In the genomic region with DNA sequence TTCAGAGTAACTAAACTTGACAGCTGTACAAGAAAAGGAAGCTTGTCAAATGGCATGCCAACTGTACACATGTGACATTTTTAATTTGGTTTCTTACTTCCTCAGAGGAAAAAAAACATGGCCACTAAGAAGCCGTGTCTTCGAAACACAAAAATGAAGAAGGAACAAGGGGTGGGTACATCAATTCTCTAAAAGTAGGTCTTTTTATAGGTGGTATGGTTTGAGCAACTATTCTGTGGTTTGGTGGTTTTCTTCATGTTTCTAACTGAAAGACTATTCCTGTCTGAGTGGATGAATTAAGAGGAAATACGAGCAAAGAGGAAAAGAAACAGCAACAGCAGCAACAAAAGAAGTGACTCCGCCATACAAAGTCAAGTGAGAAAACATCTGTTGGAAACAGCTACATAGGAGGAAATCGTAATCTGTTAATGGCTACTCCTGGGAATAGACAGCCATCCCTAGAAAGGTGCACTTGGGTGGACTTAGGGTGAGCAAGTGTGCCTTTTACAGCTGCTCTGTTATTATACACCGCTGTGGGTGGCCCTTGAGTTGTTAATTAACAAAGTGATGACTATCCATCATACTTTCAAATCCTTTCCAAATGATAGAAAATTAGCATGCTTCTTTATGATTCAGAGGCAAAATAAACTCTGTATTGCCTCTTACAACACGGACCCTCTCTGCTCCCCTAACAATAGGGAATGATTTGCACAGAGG, we compare ENCODE assay signal across 11 cellular contexts.
DNase-seq lines count a peak whose midpoint lies in the region; ATAC-seq and TF ChIP-seq lines count a peak whose summit lies in the region.
"Had no signal": no experiment of that assay in that cellular context is flagged by ENCODE, and none has a peak within 500 bp of the region (broad histone marks: within the 10 kb centered on the region; RNA-seq: fewer than 3 reads in every experiment).

No MANE protein-coding gene starts in this region.

- ATAC-seq in natural killer cell treated with Interleukin-12 subunit alpha and Interleukin-12 subunit beta and Interleukin-15 and Interleukin-18, amount 100 ng/mL, for 72 hours = no peak
- no peak for ATAC-seq in natural killer cell
- ATAC-seq in activated B cell treated with CpG ODN at 0.5 μM for 24 hours (ENCODE audit: low read depth) = peak; percentile 14
- ATAC-seq in upper lobe of left lung (ENCODE audit: low FRiP score in 2 of 2) = peak; percentile 49 to 66
- no peak for ATAC-seq in activated T-cell treated with anti-CD3 and anti-CD28 coated beads, Interleukin-2, amount 50 U/mL, for 72 hours (replicated peaks in 1 of 2)
- ATAC-seq: mucosa of descending colon had no signal

- H3K4me3 Mint-ChIP-seq in natural killer cell treated with Interleukin-12 subunit alpha and Interleukin-12 subunit beta and Interleukin-15 and Interleukin-18, amount 100 ng/mL, for 72 hours = peak overlapping the region; percentile 8
- H3K4me3 Mint-ChIP-seq in natural killer cell (no peak overlapping the region), activated B cell treated with CpG ODN at 0.5 μM for 24 hours (peak overlapping the region; percentile 42)
- H3K4me3 Mint-ChIP-seq in activated T-cell treated with anti-CD3 and anti-CD28 coated beads, Interleukin-2, amount 50 U/mL, for 72 hours = peak overlapping the region in 1 of 2 donors; percentile 11

- CTCF ChIA-PET in activated B cell treated with CpG ODN at 0.5 μM for 24 hours (lab: Charles Lee) = no interaction called here

- no peak for TF ChIP-seq CTCF in natural killer cell (IDR thresholded peaks at IDR 0.05)
- no peak for TF ChIP-seq CTCF in activated B cell treated with CpG ODN at 0.5 μM for 24 hours (IDR thresholded peaks at IDR 0.05)
- no peak for TF ChIP-seq CTCF in upper lobe of left lung (IDR thresholded peaks at IDR 0.05)

- H3K4me3 ChIP-seq in upper lobe of left lung (no peak overlapping the region), Karpas-422 (ENCODE audit: low read length) (no peak overlapping the region)
- H3K4me3 ChIP-seq: mucosa of descending colon had no signal

- WGBS in upper lobe of left lung, 2 donors = 39 to 42% methylated on average over 7 of the region's 7 CpGs

- no peaks in the 10 kb centered on the region for H3K27me3 Mint-ChIP-seq in natural killer cell treated with Interleukin-12 subunit alpha and Interleukin-12 subunit beta and Interleukin-15 and Interleukin-18, amount 100 ng/mL, for 72 hours
- H3K27me3 Mint-ChIP-seq in natural killer cell (ENCODE audit: low read depth in 2 of 2) (no peaks in the 10 kb centered on the region), activated B cell treated with CpG ODN at 0.5 μM for 24 hours (no peaks in the 10 kb centered on the region)
- no peaks in the 10 kb centered on the region for H3K27me3 Mint-ChIP-seq in activated T-cell treated with anti-CD3 and anti-CD28 coated beads, Interleukin-2, amount 50 U/mL, for 72 hours (ENCODE audit: low read depth)

- H3K27me3 ChIP-seq in upper lobe of left lung = no peaks in the 10 kb centered on the region
- no peaks in the 10 kb centered on the region for H3K27me3 ChIP-seq in Karpas-422 (ENCODE audit: low read length)

- H3K4me2 ChIP-seq in Karpas-422 (ENCODE audit: low read depth, low read length, poor library complexity, severe bottlenecking) = no peak overlapping the region

- H3K36me3 ChIP-seq in upper lobe of left lung (no peaks in the 10 kb centered on the region), Karpas-422 (ENCODE audit: insufficient read depth, low read length) (no peaks in the 10 kb centered on the region)

- no peaks in the 10 kb centered on the region for H3K9me2 ChIP-seq in Karpas-422 (replicated peaks; ENCODE audit: insufficient read depth, low read length)

- no peak overlapping the region for H3K27ac Mint-ChIP-seq in natural killer cell treated with Interleukin-12 subunit alpha and Interleukin-12 subunit beta and Interleukin-15 and Interleukin-18, amount 100 ng/mL, for 72 hours
- H3K27ac Mint-ChIP-seq in natural killer cell (peak overlapping the region in 1 of 2 donors; percentile 8), activated B cell treated with CpG ODN at 0.5 μM for 24 hours (peak overlapping the region; percentile 54)
- H3K27ac Mint-ChIP-seq in activated T-cell treated with anti-CD3 and anti-CD28 coated beads, Interleukin-2, amount 50 U/mL, for 72 hours = no peak overlapping the region

- peaks cover 2% of the 10 kb centered on the region for H3K9me3 Mint-ChIP-seq in natural killer cell treated with Interleukin-12 subunit alpha and Interleukin-12 subunit beta and Interleukin-15 and Interleukin-18, amount 100 ng/mL, for 72 hours
- H3K9me3 Mint-ChIP-seq in natural killer cell (peaks cover 0 to 4% of the 10 kb centered on the region in 2 donors), activated B cell treated with CpG ODN at 0.5 μM for 24 hours (no peaks in the 10 kb centered on the region)
- peaks cover 6% of the 10 kb centered on the region in 2 donors for H3K9me3 Mint-ChIP-seq in activated T-cell treated with anti-CD3 and anti-CD28 coated beads, Interleukin-2, amount 50 U/mL, for 72 hours

- intact Hi-C loops in natural killer cell (cut with micrococcal nuclease) = no loop called here
- intact Hi-C loops in activated B cell treated with CpG ODN at 0.5 μM for 24 hours (cut with micrococcal nuclease) = no loop called here

- no peak overlapping the region for H3K9ac ChIP-seq in Karpas-422 (ENCODE audit: low read length)

- DNase-seq in natural killer cell treated with Interleukin-12 subunit alpha and Interleukin-12 subunit beta and Interleukin-15 and Interleukin-18, amount 100 ng/mL, for 72 hours (ENCODE audit: low spot score) = no peak
- no peak for DNase-seq in natural killer cell
- DNase-seq in NCI-H1105 treated with DMSO at 0.1 percent for 48 hours (lab: John Stamatoyannopoulos, UW) = peak; percentile 90
- DNase-seq in activated B cell treated with CpG ODN at 0.5 μM for 24 hours = no peak
- no peak for DNase-seq in upper lobe of left lung
- no peak for DNase-seq in activated T-cell treated with anti-CD3 and anti-CD28 coated beads, Interleukin-2, amount 50 U/mL, for 72 hours
- DNase-seq in effector CD8-positive, alpha-beta T cell (lab: John Stamatoyannopoulos, UW) = no peak
- no peak for DNase-seq in Karpas-422
- DNase-seq: activated CD4-positive, alpha-beta T cell treated with anti-CD3 and anti-CD28 coated beads for 1 hour; IMR-90; mucosa of descending colon had no signal

- no peak for TF ChIP-seq EP300 in upper lobe of left lung (IDR thresholded peaks at IDR 0.05)

- no peak overlapping the region for H2AFZ ChIP-seq in Karpas-422 (ENCODE audit: low read length)

- H3K27ac ChIP-seq in upper lobe of left lung (no peak overlapping the region), Karpas-422 (ENCODE audit: low read length) (no peak overlapping the region)

- H3K9me3 ChIP-seq in upper lobe of left lung (no peaks in the 10 kb centered on the region), Karpas-422 (ENCODE audit: low read length) (peaks cover 2% of the 10 kb centered on the region)
- H3K9me3 ChIP-seq: mucosa of descending colon had no signal

- H4K20me1 ChIP-seq in Karpas-422 (ENCODE audit: insufficient read depth, low read depth, low read length) = no peaks in the 10 kb centered on the region

- POLR2A ChIA-PET in activated B cell treated with CpG ODN at 0.5 μM for 24 hours (lab: Charles Lee) = no interaction called here

- H3K4me1 Mint-ChIP-seq in natural killer cell treated with Interleukin-12 subunit alpha and Interleukin-12 subunit beta and Interleukin-15 and Interleukin-18, amount 100 ng/mL, for 72 hours (ENCODE audit: low read depth in 2 of 2) = peaks cover 6 to 7% of the 10 kb centered on the region in 2 donors
- peaks cover 11% of the 10 kb centered on the region in 2 donors for H3K4me1 Mint-ChIP-seq in natural killer cell
- H3K4me1 Mint-ChIP-seq in activated B cell treated with CpG ODN at 0.5 μM for 24 hours = peaks cover 21% of the 10 kb centered on the region
- no peaks in the 10 kb centered on the region for H3K4me1 Mint-ChIP-seq in activated T-cell treated with anti-CD3 and anti-CD28 coated beads, Interleukin-2, amount 50 U/mL, for 72 hours (ENCODE audit: low read depth)

- no peak for TF ChIP-seq POLR2A in upper lobe of left lung (IDR thresholded peaks at IDR 0.05)

- H3K36me3 Mint-ChIP-seq in natural killer cell treated with Interleukin-12 subunit alpha and Interleukin-12 subunit beta and Interleukin-15 and Interleukin-18, amount 100 ng/mL, for 72 hours = no peaks in the 10 kb centered on the region
- H3K36me3 Mint-ChIP-seq in natural killer cell (no peaks in the 10 kb centered on the region), activated B cell treated with CpG ODN at 0.5 μM for 24 hours (ENCODE audit: low read depth) (no peaks in the 10 kb centered on the region)
- no peaks in the 10 kb centered on the region for H3K36me3 Mint-ChIP-seq in activated T-cell treated with anti-CD3 and anti-CD28 coated beads, Interleukin-2, amount 50 U/mL, for 72 hours (ENCODE audit: insufficient read depth in 2 of 2)

- H3K4me1 ChIP-seq in upper lobe of left lung (no peaks in the 10 kb centered on the region), Karpas-422 (ENCODE audit: low read length) (no peaks in the 10 kb centered on the region)

- no peaks in the 10 kb centered on the region for H3K79me2 ChIP-seq in Karpas-422 (ENCODE audit: low read length)

Comparison
In these comparisons a context has a peak if more than half of its experiments do, and no peak if none do; other contexts are left out.
1. ATAC-seq: peak in activated B cell treated with CpG ODN at 0.5 μM for 24 hours (single experiment) and upper lobe of left lung (2 of 2); none in natural killer cell treated with Interleukin-12 subunit alpha and Interleukin-12 subunit beta and Interleukin-15 and Interleukin-18, amount 100 ng/mL, for 72 hours (0 of 2), natural killer cell (0 of 3) and activated T-cell treated with anti-CD3 and anti-CD28 coated beads, Interleukin-2, amount 50 U/mL, for 72 hours (0 of 2).